ENCODE assay signal across 35 cellular contexts in the genomic region with DNA sequence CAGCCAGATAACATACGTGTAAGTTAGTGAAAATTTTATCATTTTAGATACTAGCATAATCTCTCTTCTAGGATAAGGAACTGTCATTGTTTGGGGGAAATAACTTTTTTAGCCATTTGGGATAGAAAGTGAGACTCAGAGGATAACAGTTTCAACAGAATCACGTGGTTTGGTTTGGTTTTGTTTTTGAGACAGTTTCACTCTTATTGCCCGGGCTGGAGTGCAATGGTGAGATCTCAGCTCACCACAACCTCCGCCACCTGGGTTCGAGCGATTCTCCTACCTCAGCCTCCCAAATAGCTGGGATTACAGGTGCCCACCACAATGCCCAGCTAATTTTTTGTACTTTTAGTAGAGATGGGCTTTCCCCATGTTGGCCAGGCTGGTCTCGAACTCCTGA.
"Had no signal": no experiment of that assay in that cellular context is flagged by ENCODE, and none has a peak within 500 bp of the region (broad histone marks: within the 10 kb centered on the region; RNA-seq: fewer than 3 reads in every experiment).

No MANE protein-coding gene starts in this region.

- H3K27ac ChIP-seq: adrenal gland, body of pancreas, brain microvascular endothelial cell, breast epithelium, VCaP had no signal

- FAIRE-seq: astrocyte, TTC549 had no signal

- H3K36me3 Mint-ChIP-seq: activated CD4-positive, alpha-beta memory T cell treated with anti-CD3 and anti-CD28 coated beads for 36 hours; activated naive CD4-positive, alpha-beta T cell treated with anti-CD3 and anti-CD28 coated beads, Interleukin-2, amount 50 U/mL, for 72 hours; activated naive CD8-positive, alpha-beta T cell treated with anti-CD3 and anti-CD28 coated beads for 36 hours had no signal

- H3K4me3 ChIP-seq: adrenal gland, body of pancreas, breast epithelium had no signal

- H3K9me3 ChIP-seq: adrenal gland, body of pancreas, breast epithelium had no signal

- H3K27ac Mint-ChIP-seq: activated B cell treated with CpG ODN at 0.5 μM for 24 hours; activated CD4-positive, alpha-beta memory T cell treated with anti-CD3 and anti-CD28 coated beads for 36 hours; activated CD4-positive, alpha-beta T cell treated with anti-CD3 and anti-CD28 coated beads, Interleukin-2, amount 10 ng/mL, durations not matched to agents 24 days and 14 days; activated CD8-positive, alpha-beta T cell treated with anti-CD3 and anti-CD28 coated beads for 36 hours; activated naive CD4-positive, alpha-beta T cell treated with anti-CD3 and anti-CD28 coated beads for 36 hours; activated naive CD8-positive, alpha-beta T cell treated with anti-CD3 and anti-CD28 coated beads for 36 hours; activated T-cell treated with anti-CD3 and anti-CD28 coated beads, Interleukin-2, amount 50 U/mL, for 72 hours; activated T-helper 1 cell treated with anti-CD3 and anti-CD28 coated beads, Interleukin-12 subunit alpha, Interleukin-12 subunit beta, Interleukin-2, Interleukin-4 antibody, amounts not matched to agents 30 ng/mL and 10 ng/mL and 1 ng/mL, durations not matched to agents 14 hours and 24 hours and 36 hours; activated T-helper 17 cell treated with anti-CD3 and anti-CD28 coated beads, Interleukin-2, amount 50 U/mL, for 72 hours; T-helper 2 cell treated with Interferon-gamma antibody and Interleukin-4, amounts not matched to agents 5 μg/mL and 100 μg/mL, for 36 hours had no signal

- H3K4me3 Mint-ChIP-seq: activated B cell treated with CpG ODN at 0.5 μM for 24 hours; activated CD4-positive, alpha-beta memory T cell treated with anti-CD3 and anti-CD28 coated beads for 36 hours; activated CD4-positive, alpha-beta T cell treated with anti-CD3 and anti-CD28 coated beads, Interleukin-2, amount 10 ng/mL, durations not matched to agents 24 days and 14 days; activated CD8-positive, alpha-beta T cell treated with anti-CD3 and anti-CD28 coated beads for 36 hours; activated naive CD4-positive, alpha-beta T cell treated with anti-CD3 and anti-CD28 coated beads for 36 hours; activated naive CD8-positive, alpha-beta T cell treated with anti-CD3 and anti-CD28 coated beads for 36 hours; activated T-cell treated with anti-CD3 and anti-CD28 coated beads, Interleukin-2, amount 50 U/mL, for 4 hours; activated T-cell treated with anti-CD3 and anti-CD28 coated beads, Interleukin-2, amount 50 U/mL, for 72 hours; activated T-helper 1 cell treated with anti-CD3 and anti-CD28 coated beads, Interleukin-12 subunit alpha, Interleukin-12 subunit beta, Interleukin-2, Interleukin-4 antibody, amounts not matched to agents 30 ng/mL and 10 ng/mL and 1 ng/mL, durations not matched to agents 14 hours and 24 hours and 36 hours; activated T-helper 17 cell treated with anti-CD3 and anti-CD28 coated beads, Interleukin-2, amount 50 U/mL, for 72 hours; T-helper 2 cell treated with Interferon-gamma antibody and Interleukin-4, amounts not matched to agents 5 μg/mL and 100 μg/mL, for 36 hours had no signal

- H3K36me3 ChIP-seq: adrenal gland, brain microvascular endothelial cell, breast epithelium had no signal

- ATAC-seq: activated CD8-positive, alpha-beta T cell treated with anti-CD3 and anti-CD28 coated beads for 36 hours; activated naive CD4-positive, alpha-beta T cell treated with anti-CD3 and anti-CD28 coated beads, Interleukin-2, amount 50 U/mL, for 72 hours; activated T-cell treated with anti-CD3 and anti-CD28 coated beads, Interleukin-2, amount 50 U/mL, for 4 hours; activated T-cell treated with anti-CD3 and anti-CD28 coated beads, Interleukin-2, amount 50 U/mL, for 72 hours; activated T-helper 17 cell treated with anti-CD3 and anti-CD28 coated beads, Interleukin-2, amount 50 U/mL, for 72 hours; body of pancreas had no signal

- H3K9me3 Mint-ChIP-seq: activated CD4-positive, alpha-beta T cell treated with anti-CD3 and anti-CD28 coated beads, Interleukin-2, amount 10 ng/mL, durations not matched to agents 24 days and 14 days; activated naive CD8-positive, alpha-beta T cell treated with anti-CD3 and anti-CD28 coated beads for 36 hours; activated T-helper 1 cell treated with anti-CD3 and anti-CD28 coated beads, Interleukin-12 subunit alpha, Interleukin-12 subunit beta, Interleukin-2, Interleukin-4 antibody, amounts not matched to agents 30 ng/mL and 10 ng/mL and 1 ng/mL, durations not matched to agents 14 hours and 24 hours and 36 hours had no signal

- H3K27me3 ChIP-seq: adrenal gland, body of pancreas, brain microvascular endothelial cell, breast epithelium had no signal

- H3K4me1 Mint-ChIP-seq: activated B cell treated with CpG ODN at 0.5 μM for 24 hours; activated CD4-positive, alpha-beta T cell treated with anti-CD3 and anti-CD28 coated beads, Interleukin-2, amount 10 ng/mL, durations not matched to agents 24 days and 14 days; activated naive CD8-positive, alpha-beta T cell treated with anti-CD3 and anti-CD28 coated beads for 36 hours; activated T-helper 17 cell treated with anti-CD3 and anti-CD28 coated beads, Interleukin-2, amount 50 U/mL, for 72 hours had no signal

- DNase-seq: activated B cell treated with CpG ODN at 0.5 μM for 24 hours; activated CD4-positive, alpha-beta memory T cell treated with anti-CD3 and anti-CD28 coated beads for 36 hours; activated CD4-positive, alpha-beta T cell treated with anti-CD3 and anti-CD28 coated beads for 4 hours; activated CD4-positive, alpha-beta T cell treated with anti-CD3 and anti-CD28 coated beads, Interleukin-2, amount 10 ng/mL, durations not matched to agents 24 days and 14 days; activated CD4-positive, alpha-beta T cell treated with anti-CD3 and anti-CD28 coated beads, Interleukin-2, amount 50 U/mL, for 1 hour; activated CD4-positive, alpha-beta T cell treated with anti-CD3 and anti-CD28 coated beads, Interleukin-2, amount 50 U/mL, for 4 hours; activated CD4-positive, CD25-positive, alpha-beta regulatory T cell treated with anti-CD3 and anti-CD28 coated beads, Interleukin-2, amount 50 U/mL, for 72 hours; activated CD8-positive, alpha-beta memory T cell treated with anti-CD3 and anti-CD28 coated beads, Interleukin-2, amount 50 U/mL, for 4 hours; activated CD8-positive, alpha-beta T cell treated with anti-CD3 and anti-CD28 coated beads for 36 hours; activated effector memory CD4-positive, alpha-beta T cell treated with anti-CD3 and anti-CD28 coated beads, Interleukin-2, amount 50 U/mL, for 16 hours; activated gamma-delta T cell treated with Interleukin-2 at 50 U/mL for 16 hours; activated naive CD4-positive, alpha-beta T cell; activated naive CD4-positive, alpha-beta T cell treated with anti-CD3 and anti-CD28 coated beads for 36 hours; activated naive CD4-positive, alpha-beta T cell treated with anti-CD3 and anti-CD28 coated beads, Interleukin-2, amount 50 U/mL, for 16 hours; activated naive CD8-positive, alpha-beta T cell treated with anti-CD3 and anti-CD28 coated beads for 36 hours; activated T-cell treated with anti-CD3 and anti-CD28 coated beads for 4 hours; activated T-cell treated with anti-CD3 and anti-CD28 coated beads, Interleukin-2, amount 50 U/mL, for 1 hour; activated T-cell treated with anti-CD3 and anti-CD28 coated beads, Interleukin-2, amount 50 U/mL, for 4 hours; activated T-cell treated with anti-CD3 and anti-CD28 coated beads, Interleukin-2, amount 50 U/mL, for 72 hours; adrenal gland; amniotic stem cell; aorta; body of pancreas; brain microvascular endothelial cell; central memory CD4-positive, alpha-beta T cell; T-helper 2 cell; T-helper 9 cell had no signal

- H3K4me1 ChIP-seq: adrenal gland, body of pancreas, breast epithelium had no signal

- H3K27me3 Mint-ChIP-seq: activated B cell treated with CpG ODN at 0.5 μM for 24 hours; activated CD4-positive, alpha-beta memory T cell treated with anti-CD3 and anti-CD28 coated beads for 36 hours; activated CD4-positive, alpha-beta T cell treated with anti-CD3 and anti-CD28 coated beads, Interleukin-2, amount 10 ng/mL, durations not matched to agents 24 days and 14 days; activated CD8-positive, alpha-beta T cell treated with anti-CD3 and anti-CD28 coated beads for 36 hours; activated naive CD8-positive, alpha-beta T cell treated with anti-CD3 and anti-CD28 coated beads for 36 hours; activated T-helper 17 cell treated with anti-CD3 and anti-CD28 coated beads, Interleukin-2, amount 50 U/mL, for 72 hours had no signal
